ENCODE assay signal across 19 cellular contexts in genomic region chr1:150895618-150896017, GRCh38. TPM values are rescaled to one million over a fixed set of nuclear protein-coding genes. Genes with fewer than 3 reads are reported as not detected.
DNase-seq lines count a peak whose midpoint lies in the region; ATAC-seq, FAIRE-seq and TF ChIP-seq lines count a peak whose summit lies in the region.
"Had no signal": no experiment of that assay in that cellular context is flagged by ENCODE, and none has a peak within 500 bp of the region (broad histone marks: within the 10 kb centered on the region; RNA-seq: fewer than 3 reads in every experiment).

No MANE protein-coding gene starts in this region.

- BruUV-seq in HCT116 (replicated peaks; lab: Mats Ljungman, UMichigan), result no TSS peak

- no peaks in the 10 kb centered on the region for H3K9me2 ChIP-seq in HCT116 (ENCODE audit: insufficient read depth)

- H3K9me3 ChIP-seq in HCT116 (ENCODE audit: control insufficient read depth in 1 of 2, insufficient read depth in 1 of 2, low read depth in 1 of 2, low read length in 2 of 2) (no peaks in the 10 kb centered on the region), esophagus squamous epithelium (no peaks in the 10 kb centered on the region)
- H3K9me3 ChIP-seq: HAP-1, SJSA1, vagina had no signal

- H3K79me2 ChIP-seq in HCT116 (ENCODE audit: insufficient read depth, low read length), result no peaks in the 10 kb centered on the region

- no peaks in the 10 kb centered on the region for H3K4me1 Mint-ChIP-seq in WTC11

- H3K27me3 ChIP-seq in HCT116 (ENCODE audit: insufficient read depth, low read length), result no peaks in the 10 kb centered on the region
- no peaks in the 10 kb centered on the region for H3K27me3 ChIP-seq in esophagus squamous epithelium
- H3K27me3 ChIP-seq: SJSA1, vagina had no signal

- RAD21 ChIA-PET in HCT116 (lab: Charles Lee; ENCODE audit: low non-redundant PET in 1 of 2, low total read pairs in 2 of 2, uncharacterized antibody in 2 of 2, unreplicated experiment in 2 of 2), result no interaction called here

- peak overlapping the region; percentile 29 for H3K4me2 ChIP-seq in HCT116 (ENCODE audit: low read length)
- H3K4me2 ChIP-seq: KMS-11 had no signal

- FAIRE-seq in GM19239 (lab: Jason Lieb, UNC), result no peak

- no peak overlapping the region for H3K4me3 Mint-ChIP-seq in WTC11
- H3K4me3 Mint-ChIP-seq: activated T-helper 1 cell treated with anti-CD3 and anti-CD28 coated beads, Interleukin-12 subunit alpha, Interleukin-12 subunit beta, Interleukin-2, Interleukin-4 antibody, amounts not matched to agents 30 ng/mL and 10 ng/mL and 1 ng/mL, durations not matched to agents 14 hours and 24 hours and 36 hours; natural killer cell had no signal

- H3K27ac Mint-ChIP-seq in WTC11, result no peak overlapping the region
- H3K27ac Mint-ChIP-seq: activated T-helper 1 cell treated with anti-CD3 and anti-CD28 coated beads, Interleukin-12 subunit alpha, Interleukin-12 subunit beta, Interleukin-2, Interleukin-4 antibody, amounts not matched to agents 30 ng/mL and 10 ng/mL and 1 ng/mL, durations not matched to agents 14 hours and 24 hours and 36 hours; natural killer cell had no signal

- POLR2A ChIA-PET in HCT116 (lab: Charles Lee), result no interaction called here
- POLR2A ChIA-PET in RWPE1 (lab: Yijun Ruan, JAX; ENCODE audit: low non-redundant PET), result no interaction called here
- POLR2A ChIA-PET in WTC11 (lab: Charles Lee), result no interaction called here

- H3K4me1 ChIP-seq in HCT116 (ENCODE audit: control insufficient read depth in 1 of 2, insufficient read depth in 2 of 2, low read length in 2 of 2) (peaks cover 0 to 10% of the 10 kb centered on the region in 2 experiments; a peak in 2 of 4 replicates), esophagus squamous epithelium (no peaks in the 10 kb centered on the region)
- H3K4me1 ChIP-seq: HAP-1, SJSA1, vagina had no signal

- no peaks in the 10 kb centered on the region for H4K20me1 ChIP-seq in HCT116 (ENCODE audit: insufficient read depth)

- CTCF ChIA-PET in HCT116 (lab: Charles Lee), result interaction anchor here (1.1 kb wide), 1 partner anchor 27 kb away, joined by 3 read pairs; no protein-coding TSS in a partner anchor
- CTCF ChIA-PET in RWPE1 (lab: Yijun Ruan, JAX), result no interaction called here
- CTCF ChIA-PET in WTC11 (lab: Charles Lee), result no interaction called here

- TF ChIP-seq RAD21 in HCT116 (IDR thresholded peaks at IDR 0.05; ENCODE audit: low read depth), result no peak

- no peaks in the 10 kb centered on the region for H3K27me3 Mint-ChIP-seq in WTC11 (ENCODE audit: low read depth)

- intact Hi-C loops in HCT116 (cut with micrococcal nuclease) (loop anchor here (1.0 kb wide), 1 partner anchor 265 kb away; no protein-coding TSS in a partner anchor), esophagus squamous epithelium (cut with DNase I) (no loop called here)

- no peak overlapping the region for H3K9ac ChIP-seq in HCT116 (ENCODE audit: low read length)
- H3K9ac ChIP-seq: KMS-11 had no signal

- H3K4me3 ChIP-seq in HCT116 (replicated peaks in 1 of 2; ENCODE audit: low read depth in 1 of 2, low read length in 2 of 2) (no peak overlapping the region), esophagus squamous epithelium (no peak overlapping the region)
- H3K4me3 ChIP-seq: HAP-1, SJSA1, vagina had no signal

- H3K27ac ChIP-seq in HCT116 (ENCODE audit: low read depth, low read length) (no peak overlapping the region), RWPE1 (no peak overlapping the region; the same call in 1 of the 2 replicates), esophagus squamous epithelium (no peak overlapping the region)
- H3K27ac ChIP-seq: C4-2B, KMS-11, SJSA1, vagina had no signal

- TF ChIP-seq CTCF in HCT116 (IDR thresholded peaks at IDR 0.05 in 2 of 3, conservative IDR thresholded peaks at IDR 0.05 in 1 of 3; ENCODE audit: borderline replicate concordance in 1 of 3, insufficient read depth in 1 of 3, low read depth in 2 of 3, low read length in 2 of 3), result no peak
- no peak for TF ChIP-seq CTCF in RWPE1 (conservative IDR thresholded peaks at IDR 0.05; ENCODE audit: low read depth)
- no peak for TF ChIP-seq CTCF in WTC11 (IDR thresholded peaks at IDR 0.05)
- no peak for TF ChIP-seq CTCF in esophagus squamous epithelium (IDR thresholded peaks at IDR 0.05)

- TF ChIP-seq POLR2A in HCT116 (IDR thresholded peaks at IDR 0.05; ENCODE audit: borderline replicate concordance, extremely low read depth, insufficient read depth, insufficient read length) (no peak), esophagus squamous epithelium (IDR thresholded peaks at IDR 0.05) (no peak)

- DNase-seq in AG08395 (ENCODE audit: low spot score), result peak; percentile 49
- DNase-seq in HCT116 (ENCODE audit: low read depth, low spot score), result peak; percentile 58
- peak; percentile 56 for DNase-seq in RWPE1 (ENCODE audit: low spot score)
- DNase-seq in iPS-NIHi7 (ENCODE audit: extremely low spot score), result peak; percentile 8
- DNase-seq in WTC11 (ENCODE audit: low spot score), result no peak
- no peak for DNase-seq in GM19239 (ENCODE audit: insufficient read length, low spot score)
- no peak for DNase-seq in esophagus squamous epithelium (lab: John Stamatoyannopoulos, UW)
- no peak for DNase-seq in GOT3 (lab: John Stamatoyannopoulos, UW)
- DNase-seq: natural killer cell; NCI-H345; stimulated activated CD4-positive, alpha-beta T cell treated with anti-CD3 and anti-CD28 coated beads, Interleukin-12 subunit alpha, Interleukin-12 subunit beta, amount 100 ng/mL, for 4 hours had no signal

- H3K9me3 Mint-ChIP-seq in WTC11, result peaks cover 9% of the 10 kb centered on the region
- H3K9me3 Mint-ChIP-seq: activated T-helper 1 cell treated with anti-CD3 and anti-CD28 coated beads, Interleukin-12 subunit alpha, Interleukin-12 subunit beta, Interleukin-2, Interleukin-4 antibody, amounts not matched to agents 30 ng/mL and 10 ng/mL and 1 ng/mL, durations not matched to agents 14 hours and 24 hours and 36 hours; natural killer cell had no signal

- H3K36me3 Mint-ChIP-seq in WTC11, result no peaks in the 10 kb centered on the region; the same call in 1 of the 2 replicates
- H3K36me3 Mint-ChIP-seq: natural killer cell had no signal

- no peak overlapping the region for H2AFZ ChIP-seq in HCT116 (ENCODE audit: low read depth, low read length, poor library complexity, severe bottlenecking)

- ATAC-seq in HCT116, result peak; percentile 99
- no peak for ATAC-seq in WTC11
- ATAC-seq: activated CD4-positive, CD25-positive, alpha-beta regulatory T cell treated with anti-CD3 and anti-CD28 coated beads, Interleukin-2, amount 50 U/mL, for 24 hours; natural killer cell had no signal

- 66 to 88% methylated on average over 3 to 4 of the region's 4 CpGs for WGBS in esophagus squamous epithelium, 2 donors

- H3K36me3 ChIP-seq in HCT116 (ENCODE audit: control insufficient read depth in 1 of 2, insufficient read depth in 2 of 2, low read length in 2 of 2) (no peaks in the 10 kb centered on the region), esophagus squamous epithelium (no peaks in the 10 kb centered on the region)
- H3K36me3 ChIP-seq: HAP-1, SJSA1, vagina had no signal

TF ChIP-seq in HCT116, 20 proteins besides CTCF, POLR2A, EP300 and RAD21 (continues in another document):
- TF ChIP-seq ATF3 (IDR thresholded peaks at IDR 0.05) (no peak), EGR1 (IDR thresholded peaks at IDR 0.05; ENCODE audit: low read depth) (no peak)

TF ChIP-seq in WTC11, 78 proteins besides CTCF, POLR2A, EP300 and RAD21 (continues in another document):
- TF ChIP-seq PRRX2 (CRISPR knock-in tag; IDR thresholded peaks at IDR 0.05) (no peak), JUN (CRISPR knock-in tag; IDR thresholded peaks at IDR 0.05) (no peak), ATF1 (CRISPR knock-in tag; IDR thresholded peaks at IDR 0.05) (no peak), RELA (CRISPR knock-in tag; IDR thresholded peaks at IDR 0.05; ENCODE audit: borderline replicate concordance) (no peak), GRHL2 (CRISPR knock-in tag; IDR thresholded peaks at IDR 0.05; ENCODE audit: insufficient replicate concordance, severe bottlenecking) (no peak), ZSCAN18 (CRISPR knock-in tag; IDR thresholded peaks at IDR 0.05) (no peak), NFATC4 (CRISPR knock-in tag; IDR thresholded peaks at IDR 0.05) (no peak), ESRRA (CRISPR knock-in tag; IDR thresholded peaks at IDR 0.05; ENCODE audit: borderline replicate concordance) (no peak)
- TF ChIP-seq, protein P1, sequence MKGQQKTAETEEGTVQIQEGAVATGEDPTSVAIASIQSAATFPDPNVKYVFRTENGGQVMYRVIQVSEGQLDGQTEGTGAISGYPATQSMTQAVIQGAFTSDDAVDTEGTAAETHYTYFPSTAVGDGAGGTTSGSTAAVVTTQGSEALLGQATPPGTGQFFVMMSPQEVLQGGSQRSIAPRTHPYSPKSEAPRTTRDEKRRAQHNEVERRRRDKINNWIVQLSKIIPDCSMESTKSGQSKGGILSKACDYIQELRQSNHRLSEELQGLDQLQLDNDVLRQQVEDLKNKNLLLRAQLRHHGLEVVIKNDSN (CRISPR knock-in tag; IDR thresholded peaks at IDR 0.05), result no peak
- TF ChIP-seq, protein P2, sequence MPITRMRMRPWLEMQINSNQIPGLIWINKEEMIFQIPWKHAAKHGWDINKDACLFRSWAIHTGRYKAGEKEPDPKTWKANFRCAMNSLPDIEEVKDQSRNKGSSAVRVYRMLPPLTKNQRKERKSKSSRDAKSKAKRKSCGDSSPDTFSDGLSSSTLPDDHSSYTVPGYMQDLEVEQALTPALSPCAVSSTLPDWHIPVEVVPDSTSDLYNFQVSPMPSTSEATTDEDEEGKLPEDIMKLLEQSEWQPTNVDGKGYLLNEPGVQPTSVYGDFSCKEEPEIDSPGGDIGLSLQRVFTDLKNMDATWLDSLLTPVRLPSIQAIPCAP (CRISPR knock-in tag; IDR thresholded peaks at IDR 0.05), result no peak

RNA-seq across cellular contexts. Expression of gene CTXND2, which starts 8.7 kb away (rescaled TPM):
- not detected for total RNA-seq in HCT116 (2021; ENCODE audit: unreplicated experiment)
- 0.05 TPM in 1 of 2 replicates, not detected in the other for polyA plus RNA-seq in HCT116 (2012)
- total RNA-seq in WTC11 (2021), result not detected in 3 replicates
- total RNA-seq in esophagus squamous epithelium, result not detected
- total RNA-seq: activated T-helper 1 cell treated with anti-CD3 and anti-CD28 coated beads, Interleukin-12 subunit alpha, Interleukin-12 subunit beta, Interleukin-2, Interleukin-4 antibody, amounts not matched to agents 30 ng/mL and 10 ng/mL and 1 ng/mL, durations not matched to agents 14 hours and 24 hours and 36 hours; epithelial cell of proximal tubule; natural killer cell; SJSA1; vagina had no signal

RNA-seq across cellular contexts. Expression of gene ARNT, which starts 19.2 kb away (rescaled TPM):
- total RNA-seq in HCT116 (2021; ENCODE audit: unreplicated experiment) (27.2 TPM), WTC11 (2021) (30.7 to 35.0 TPM (median 33.8 TPM) in 3 replicates), esophagus squamous epithelium (10 to 100 TPM; 20.5 to 39.9 (median 25.0) TPM)
- 25.6 and 25.9 TPM in 2 replicates for polyA plus RNA-seq in HCT116 (2012)

RNA-seq across cellular contexts. Expression of gene SETDB1, which starts 30.5 kb away (rescaled TPM):
- 54.3 TPM for total RNA-seq in HCT116 (2021; ENCODE audit: unreplicated experiment)
- polyA plus RNA-seq in HCT116 (2012), result 38.0 and 44.1 TPM in 2 replicates
- total RNA-seq in WTC11 (2021), result 48.1 to 53.1 TPM (median 48.8 TPM) in 3 replicates
- total RNA-seq in esophagus squamous epithelium, result 10 to 100 TPM; 20.5 to 39.5 (median 25.3) TPM

Comparison
In these comparisons a context has a peak if more than half of its experiments do, and no peak if none do; other contexts are left out.
1. DNase-seq: peak in AG08395 (single experiment), HCT116 (single experiment), RWPE1 (single experiment) and iPS-NIHi7 (single experiment); none in WTC11 (single experiment), GM19239 (single experiment), esophagus squamous epithelium (single experiment) and GOT3 (single experiment).